In the genomic region with DNA sequence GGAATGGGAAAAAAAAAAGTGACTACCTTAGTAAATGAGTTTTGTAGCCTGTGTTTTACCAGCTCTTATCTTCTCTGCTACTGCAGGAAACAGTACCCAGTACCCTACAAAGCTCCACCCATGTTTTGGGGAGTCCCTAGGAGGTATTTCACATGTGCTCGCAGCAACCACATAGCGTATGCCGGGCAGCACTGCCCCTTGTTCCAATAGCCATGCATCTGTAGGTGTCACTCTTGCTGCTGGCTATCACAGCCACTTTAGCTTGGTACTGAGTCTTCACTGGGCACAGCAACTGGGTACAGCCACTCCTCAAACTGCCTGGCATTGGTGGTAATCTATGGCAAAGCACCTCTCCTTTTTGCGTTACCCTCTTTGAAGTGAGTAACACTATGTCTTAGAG, we compare ENCODE assay signal across 8 cellular contexts. TPM values are rescaled to one million over a fixed set of nuclear protein-coding genes. Genes with fewer than 3 reads are reported as not detected.
DNase-seq lines count a peak whose midpoint lies in the region; ATAC-seq, FAIRE-seq and TF ChIP-seq lines count a peak whose summit lies in the region.

No MANE protein-coding gene starts in this region.

- H3K9me3 ChIP-seq in mucosa of descending colon = no peaks in the 10 kb centered on the region

- peak overlapping the region; percentile 61; the same call in 1 of the 2 replicates for H3K27ac ChIP-seq in VCaP

- no peaks in the 10 kb centered on the region for H3K36me3 ChIP-seq in mucosa of descending colon (ENCODE audit: low read depth)

- FAIRE-seq in HTR-8/SVneo (lab: Jason Lieb, UNC) = peak; percentile 28

- H3K4me1 ChIP-seq in mucosa of descending colon (ENCODE audit: low read depth) = no peaks in the 10 kb centered on the region

- in situ Hi-C loops in Caki2 (cut with HindIII; ENCODE audit: low pct_unique_long_range_greater_than_20kb, low sequenced_read_pairs) = no loop called here

- intact Hi-C loops in mucosa of descending colon (cut with DNase I, micrococcal nuclease) = no loop called here

- DNase-seq in Caki2 (ENCODE audit: low read depth) (peak; percentile 46), HTR-8/SVneo (ENCODE audit: insufficient read length, low spot score) (peak; percentile 19), mucosa of descending colon (peak in 2 of 3 donors; percentile 27 to 31), T-helper 9 cell (no peak), NCI-H1694 treated with DMSO at 0.1 percent for 48 hours (lab: John Stamatoyannopoulos, UW) (no peak)

- H3K4me3 ChIP-seq in mucosa of descending colon = no peak overlapping the region

- TF ChIP-seq CTCF in VCaP (conservative IDR thresholded peaks at IDR 0.05) (peak; percentile 31), mucosa of descending colon (IDR thresholded peaks at IDR 0.05) (no peak)

- ATAC-seq in mucosa of descending colon (peak; percentile 32), GM21529 (IDR thresholded peaks at IDR 0.05; ENCODE audit: unreplicated experiment) (no peak), GM18502 (IDR thresholded peaks at IDR 0.05; ENCODE audit: poor library complexity, unreplicated experiment) (no peak)

RNA-seq across cellular contexts. Expression of a gene that starts 2.0 kb away (rescaled TPM):
- total RNA-seq in Caki2 (2014; rRNA removed; shearing (Covaris generic); ENCODE audit: low replicate concordance) = 13.8 and 18.6 TPM in 2 replicates
- 10 to 100 TPM in 2 of 3 donors, 1 to 10 TPM in 1; 7.1 to 70.9 (median 11.5) TPM for total RNA-seq in mucosa of descending colon

Comparison
In these comparisons a context has a peak if more than half of its experiments do, and no peak if none do; other contexts are left out.
1. DNase-seq: peak in Caki2 (single experiment), HTR-8/SVneo (single experiment) and mucosa of descending colon (2 of 3); none in T-helper 9 cell (single experiment) and NCI-H1694 treated with DMSO at 0.1 percent for 48 hours (single experiment).